ENCODE assay signal across 22 cellular contexts in genomic region chr1:207020016-207020708, GRCh38. TPM values are rescaled to one million over a fixed set of nuclear protein-coding genes. Genes with fewer than 3 reads are reported as not detected.
DNase-seq lines count a peak whose midpoint lies in the region; ATAC-seq and TF ChIP-seq lines count a peak whose summit lies in the region.
"Had no signal": no experiment of that assay in that cellular context is flagged by ENCODE, and none has a peak within 500 bp of the region (broad histone marks: within the 10 kb centered on the region; RNA-seq: fewer than 3 reads in every experiment).

No MANE protein-coding gene starts in this region.

- intact Hi-C loops in PC-3 (cut with micrococcal nuclease) (loop anchor here (1.0 to 10.0 kb wide), 4 partner anchors 13 to 285 kb away; no protein-coding TSS in a partner anchor), mucosa of descending colon (cut with DNase I, micrococcal nuclease) (no loop called here)
- intact Hi-C loops in activated CD8-positive, alpha-beta T cell treated with anti-CD3 and anti-CD28 coated beads for 36 hours (cut with micrococcal nuclease): no loop called here

- CTCF ChIA-PET in PC-3 (lab: Charles Lee): interaction anchor here (0.7 to 3.7 kb wide), 2 partner anchors 15 to 37 kb away, joined by 4 to 22 read pairs; no protein-coding TSS in a partner anchor
- CTCF ChIA-PET in activated CD8-positive, alpha-beta T cell treated with anti-CD3 and anti-CD28 coated beads for 36 hours (lab: Charles Lee): interaction anchor here (1.4 to 2.1 kb wide), 4 partner anchors 14 to 85 kb away, joined by 3 to 9 read pairs (median 4); no protein-coding TSS in a partner anchor

- POLR2A ChIA-PET in PC-3 (lab: Charles Lee; ENCODE audit: unreplicated experiment): interaction anchor here (0.6 to 5.8 kb wide), 7 partner anchors 9 to 301 kb away, joined by 3 to 97 read pairs (median 10); partner anchors contain the start of genes C1orf116 and PFKFB2
- POLR2A ChIA-PET in activated CD8-positive, alpha-beta T cell treated with anti-CD3 and anti-CD28 coated beads for 36 hours (lab: Charles Lee): interaction anchor here (0.6 to 1.3 kb wide), 2 partner anchors 25 to 92 kb away, joined by 3 to 4 read pairs; no protein-coding TSS in a partner anchor

- H3K4me1 ChIP-seq in PC-3 (ENCODE audit: insufficient read depth, low read length) (peaks cover 77% of the 10 kb centered on the region), mucosa of descending colon (ENCODE audit: low read depth) (peaks cover 10% of the 10 kb centered on the region)
- H3K4me1 ChIP-seq: SJCRH30 had no signal

- DNase-seq in PC-3: peak; percentile 100
- peak; percentile 97 for DNase-seq in epithelial cell of esophagus (ENCODE audit: low read depth)
- peak in 1 of 3 donors; percentile 81 for DNase-seq in mucosa of descending colon
- DNase-seq in hippocampal formation (lab: John Stamatoyannopoulos, UW): no peak
- DNase-seq in activated CD8-positive, alpha-beta T cell treated with anti-CD3 and anti-CD28 coated beads for 36 hours: no peak
- DNase-seq: activated CD4-positive, alpha-beta memory T cell treated with anti-CD3 and anti-CD28 coated beads, Interleukin-2, amount 10 ng/mL, durations not matched to agents 7 days and 5 days; activated naive CD8-positive, alpha-beta T cell treated with anti-CD3 and anti-CD28 coated beads, Interleukin-2, amount 10 ng/mL, durations not matched to agents 7 days and 5 days; activated T-cell treated with anti-CD3 and anti-CD28 coated beads, Interleukin-2, amount 50 U/mL, for 72 hours; C1 segment of cervical spinal cord; heart left ventricle; NCI-H187 treated with DMSO at 0.1 percent for 48 hours; NCI-H446 treated with DMSO at 0.1 percent for 48 hours; SJCRH30; T-helper 17 cell had no signal

- peaks cover 2% of the 10 kb centered on the region for H3K27me3 Mint-ChIP-seq in activated CD8-positive, alpha-beta T cell treated with anti-CD3 and anti-CD28 coated beads for 36 hours

- H3K36me3 Mint-ChIP-seq in activated CD8-positive, alpha-beta T cell treated with anti-CD3 and anti-CD28 coated beads for 36 hours (ENCODE audit: low read depth): no peaks in the 10 kb centered on the region
- H3K36me3 Mint-ChIP-seq: activated naive CD8-positive, alpha-beta T cell treated with anti-CD3 and anti-CD28 coated beads, Interleukin-2, amount 10 ng/mL, durations not matched to agents 7 days and 5 days; brain; mesothelial cell of epicardium had no signal

- no peaks in the 10 kb centered on the region for H4K20me1 ChIP-seq in PC-3 (ENCODE audit: low read length)

- peaks cover 14% of the 10 kb centered on the region for H3K4me1 Mint-ChIP-seq in activated CD8-positive, alpha-beta T cell treated with anti-CD3 and anti-CD28 coated beads for 36 hours (ENCODE audit: low read depth)

- peak overlapping the region; percentile 86 for H3K9ac ChIP-seq in PC-3 (ENCODE audit: low read length)

- H3K27me3 ChIP-seq in PC-3 (ENCODE audit: low read length): no peaks in the 10 kb centered on the region
- H3K27me3 ChIP-seq: heart left ventricle had no signal

- no peaks in the 10 kb centered on the region for H3K9me3 Mint-ChIP-seq in activated CD8-positive, alpha-beta T cell treated with anti-CD3 and anti-CD28 coated beads for 36 hours
- H3K9me3 Mint-ChIP-seq: activated CD4-positive, alpha-beta memory T cell treated with anti-CD3 and anti-CD28 coated beads, Interleukin-2, amount 10 ng/mL, durations not matched to agents 7 days and 5 days; activated naive CD8-positive, alpha-beta T cell treated with anti-CD3 and anti-CD28 coated beads, Interleukin-2, amount 10 ng/mL, durations not matched to agents 7 days and 5 days; activated T-cell treated with anti-CD3 and anti-CD28 coated beads, Interleukin-2, amount 50 U/mL, for 72 hours; brain; mesothelial cell of epicardium; neural crest cell had no signal

- ATAC-seq in PC-3: peak; percentile 64
- peak; percentile 85 for ATAC-seq in mucosa of descending colon
- no peak for ATAC-seq in HG02970 (IDR thresholded peaks at IDR 0.05; ENCODE audit: low FRiP score, unreplicated experiment)
- no peak for ATAC-seq in activated CD8-positive, alpha-beta T cell treated with anti-CD3 and anti-CD28 coated beads for 36 hours
- no peak for ATAC-seq in activated CD4-positive, CD25-positive, alpha-beta regulatory T cell treated with anti-CD3 and anti-CD28 coated beads, Interleukin-2, amount 50 U/mL, for 24 hours
- ATAC-seq: heart left ventricle, T-helper 17 cell had no signal

- H3K4me3 ChIP-seq in PC-3 (ENCODE audit: low read length): no peak overlapping the region
- no peak overlapping the region for H3K4me3 ChIP-seq in epithelial cell of esophagus (ENCODE audit: low read length)
- H3K4me3 ChIP-seq in mucosa of descending colon: no peak overlapping the region
- H3K4me3 ChIP-seq: heart left ventricle, SJCRH30 had no signal

- H3K4me3 Mint-ChIP-seq in activated CD8-positive, alpha-beta T cell treated with anti-CD3 and anti-CD28 coated beads for 36 hours: no peak overlapping the region
- H3K4me3 Mint-ChIP-seq: activated CD4-positive, alpha-beta memory T cell treated with anti-CD3 and anti-CD28 coated beads, Interleukin-2, amount 10 ng/mL, durations not matched to agents 7 days and 5 days; activated naive CD8-positive, alpha-beta T cell treated with anti-CD3 and anti-CD28 coated beads, Interleukin-2, amount 10 ng/mL, durations not matched to agents 7 days and 5 days; brain; mesothelial cell of epicardium; neural crest cell; T-helper 17 cell had no signal

- no peak overlapping the region for H3K27ac Mint-ChIP-seq in activated CD8-positive, alpha-beta T cell treated with anti-CD3 and anti-CD28 coated beads for 36 hours
- H3K27ac Mint-ChIP-seq: activated CD4-positive, alpha-beta memory T cell treated with anti-CD3 and anti-CD28 coated beads, Interleukin-2, amount 10 ng/mL, durations not matched to agents 7 days and 5 days; activated naive CD8-positive, alpha-beta T cell treated with anti-CD3 and anti-CD28 coated beads, Interleukin-2, amount 10 ng/mL, durations not matched to agents 7 days and 5 days; activated T-cell treated with anti-CD3 and anti-CD28 coated beads, Interleukin-2, amount 50 U/mL, for 72 hours; brain; mesothelial cell of epicardium; T-helper 17 cell had no signal

- peaks cover 33% of the 10 kb centered on the region; the same call in 1 of the 2 replicates for H3K36me3 ChIP-seq in PC-3 (ENCODE audit: low read depth, low read length)
- H3K36me3 ChIP-seq in mucosa of descending colon (ENCODE audit: low read depth): no peaks in the 10 kb centered on the region
- H3K36me3 ChIP-seq: heart left ventricle, SJCRH30 had no signal

- H3K79me2 ChIP-seq in PC-3 (ENCODE audit: low read length): peaks cover 36% of the 10 kb centered on the region

- H3K27ac ChIP-seq in 22Rv1: peak overlapping the region; percentile 100
- H3K27ac ChIP-seq in PC-3 (ENCODE audit: low read length): peak overlapping the region; percentile 95
- H3K27ac ChIP-seq: heart left ventricle, SJCRH30 had no signal

- TSS peak; percentile 58 for BruUV-seq in PC-3 (replicated peaks; lab: Mats Ljungman, UMichigan)

- H3K4me2 ChIP-seq in PC-3 (ENCODE audit: low read length): peak overlapping the region; percentile 55

- H3K9me3 ChIP-seq in PC-3 (ENCODE audit: low read length): no peaks in the 10 kb centered on the region
- H3K9me3 ChIP-seq in mucosa of descending colon: no peaks in the 10 kb centered on the region
- H3K9me3 ChIP-seq: heart left ventricle, SJCRH30 had no signal

- TF ChIP-seq CTCF in 22Rv1 (IDR thresholded peaks at IDR 0.05) (no peak), PC-3 (conservative IDR thresholded peaks at IDR 0.05; ENCODE audit: low read depth, low read length) (no peak), epithelial cell of esophagus (IDR thresholded peaks at IDR 0.05; ENCODE audit: insufficient read depth, low read depth, low read length, missing control alignments) (no peak), mucosa of descending colon (IDR thresholded peaks at IDR 0.05) (no peak)
- no peak for TF ChIP-seq CTCF in activated CD8-positive, alpha-beta T cell treated with anti-CD3 and anti-CD28 coated beads for 36 hours (IDR thresholded peaks at IDR 0.05)

- no peaks in the 10 kb centered on the region for H3K9me2 ChIP-seq in PC-3 (replicated peaks; ENCODE audit: low read length)

- H3F3A ChIP-seq in PC-3 (ENCODE audit: low read length, unreplicated experiment): peaks cover 18% of the 10 kb centered on the region

- no peak overlapping the region for H2AFZ ChIP-seq in PC-3 (ENCODE audit: low read length)

RNA-seq across cellular contexts. Expression of gene C1orf116, which starts 12.4 kb away (rescaled TPM):
- total RNA-seq in PC-3 (2014; rRNA removed) (34.9 and 36.2 TPM in 2 replicates), mucosa of descending colon (10 to 100 TPM in 2 of 3 donors, 1 to 10 TPM in 1; 8.7 to 31.0 (median 25.4) TPM)
- under 1 TPM; 0.07 to 0.13 TPM for total RNA-seq in activated CD8-positive, alpha-beta T cell treated with anti-CD3 and anti-CD28 coated beads for 36 hours
- total RNA-seq: activated naive CD8-positive, alpha-beta T cell treated with anti-CD3 and anti-CD28 coated beads, Interleukin-2, amount 10 ng/mL, durations not matched to agents 7 days and 5 days; SJCRH30 had no signal

RNA-seq across cellular contexts. Expression of gene YOD1, which starts 30.8 kb away (rescaled TPM):
- total RNA-seq in PC-3 (2014; rRNA removed) (54.0 and 63.9 TPM in 2 replicates), mucosa of descending colon (1 to 10 TPM; 5.8 to 7.8 (median 7.8) TPM)
- 1 to 10 TPM; 7.4 to 7.5 TPM for total RNA-seq in activated CD8-positive, alpha-beta T cell treated with anti-CD3 and anti-CD28 coated beads for 36 hours

RNA-seq across cellular contexts. Expression of gene PFKFB2, which starts 32.9 kb away (rescaled TPM):
- total RNA-seq in PC-3 (2014; rRNA removed) (37.5 and 48.6 TPM in 2 replicates), mucosa of descending colon (100 to 1,000 TPM in 1 of 3 donors, 10 to 100 TPM in 2; 45.1 to 118 (median 90.2) TPM)
- 1 to 10 TPM; 3.5 to 4.3 TPM for total RNA-seq in activated CD8-positive, alpha-beta T cell treated with anti-CD3 and anti-CD28 coated beads for 36 hours

RNA-seq across cellular contexts. Expression of gene FCAMR, which starts 49.9 kb away (rescaled TPM):
- not detected in 2 replicates for total RNA-seq in PC-3 (2014; rRNA removed)
- under 1 TPM; 0.41 to 0.98 (median 0.84) TPM for total RNA-seq in mucosa of descending colon
- total RNA-seq in activated CD8-positive, alpha-beta T cell treated with anti-CD3 and anti-CD28 coated beads for 36 hours: not detected
- total RNA-seq: A673; activated CD4-positive, alpha-beta memory T cell treated with anti-CD3 and anti-CD28 coated beads, Interleukin-2, amount 10 ng/mL, durations not matched to agents 7 days and 5 days; activated T-cell treated with anti-CD3 and anti-CD28 coated beads, Interleukin-2, amount 50 U/mL, for 72 hours; heart left ventricle; mesothelial cell of epicardium; neural crest cell; pulmonary artery endothelial cell; SJCRH30; T-helper 17 cell had no signal

Comparison
In these comparisons a context has a peak if more than half of its experiments do, and no peak if none do; other contexts are left out.
1. ATAC-seq: peak in PC-3 (single experiment) and mucosa of descending colon (single experiment); none in HG02970 (single experiment), activated CD8-positive, alpha-beta T cell treated with anti-CD3 and anti-CD28 coated beads for 36 hours (single experiment) and activated CD4-positive, CD25-positive, alpha-beta regulatory T cell treated with anti-CD3 and anti-CD28 coated beads, Interleukin-2, amount 50 U/mL, for 24 hours (0 of 2).
2. DNase-seq: peak in PC-3 (single experiment) and epithelial cell of esophagus (single experiment); none in hippocampal formation (0 of 2) and activated CD8-positive, alpha-beta T cell treated with anti-CD3 and anti-CD28 coated beads for 36 hours (single experiment).
3. RNA of gene C1orf116, which starts 12.4 kb away (total RNA-seq): 34.9 to 36.2 TPM in PC-3 and 8.7 to 31.0 TPM in mucosa of descending colon; 0.07 to 0.13 TPM in activated CD8-positive, alpha-beta T cell treated with anti-CD3 and anti-CD28 coated beads for 36 hours; every median in the first group is over 4 times any median in the second.